In genomic region chr14:65834051-65834450, GRCh38 we compare ENCODE assay signal across 26 cellular contexts.
"Had no signal": no experiment of that assay in that cellular context is flagged by ENCODE, and none has a peak within 500 bp of the region (broad histone marks: within the 10 kb centered on the region; RNA-seq: fewer than 3 reads in every experiment).

No MANE protein-coding gene starts in this region.

- H3K4me1 ChIP-seq: ascending aorta, breast epithelium, colonic mucosa had no signal

- H3K4me3 ChIP-seq: ascending aorta, breast epithelium, cardiac muscle cell, colonic mucosa had no signal

- H3K9me3 Mint-ChIP-seq: activated naive CD4-positive, alpha-beta T cell treated with anti-CD3 and anti-CD28 coated beads for 36 hours; activated naive CD4-positive, alpha-beta T cell treated with anti-CD3 and anti-CD28 coated beads, Interleukin-2, amount 50 U/mL, for 24 hours; activated T-helper 1 cell treated with anti-CD3 and anti-CD28 coated beads, Interleukin-12 subunit alpha, Interleukin-12 subunit beta, Interleukin-2, Interleukin-4 antibody, amounts not matched to agents 30 ng/mL and 10 ng/mL and 1 ng/mL, durations not matched to agents 14 hours and 24 hours and 36 hours; activated T-helper 2 cell treated with anti-CD3 and anti-CD28 coated beads, Interferon-gamma antibody, Interleukin-2, Interleukin-4, amounts not matched to agents 10 μg/mL and 5 μg/mL and 100 μg/mL, durations not matched to agents 14 hours and 24 hours and 36 hours; endodermal cell had no signal

- H3K4me3 Mint-ChIP-seq: activated CD4-positive, alpha-beta memory T cell treated with anti-CD3 and anti-CD28 coated beads, Interleukin-2, amount 10 ng/mL, durations not matched to agents 7 days and 5 days; activated CD4-positive, alpha-beta T cell treated with anti-CD3 and anti-CD28 coated beads, Interleukin-2, amount 10 ng/mL, durations not matched to agents 7 days and 5 days; activated naive CD4-positive, alpha-beta T cell treated with anti-CD3 and anti-CD28 coated beads for 36 hours; activated naive CD4-positive, alpha-beta T cell treated with anti-CD3 and anti-CD28 coated beads, Interleukin-2, amount 50 U/mL, for 24 hours; activated naive CD8-positive, alpha-beta T cell treated with anti-CD3 and anti-CD28 coated beads, Interleukin-2, amount 10 ng/mL, durations not matched to agents 7 days and 5 days; activated T-helper 1 cell treated with anti-CD3 and anti-CD28 coated beads, Interleukin-12 subunit alpha, Interleukin-12 subunit beta, Interleukin-2, Interleukin-4 antibody, amounts not matched to agents 30 ng/mL and 10 ng/mL and 1 ng/mL, durations not matched to agents 14 hours and 24 hours and 36 hours; endodermal cell; WTC11 had no signal

- H3K27ac ChIP-seq: ascending aorta, cardiac muscle cell, colonic mucosa, VCaP had no signal

- DNase-seq: activated CD4-positive, alpha-beta memory T cell treated with anti-CD3 and anti-CD28 coated beads, Interleukin-2, amount 10 ng/mL, durations not matched to agents 7 days and 5 days; activated CD4-positive, alpha-beta T cell treated with anti-CD3 and anti-CD28 coated beads for 1 hour; activated CD4-positive, alpha-beta T cell treated with anti-CD3 and anti-CD28 coated beads for 4 hours; activated CD4-positive, alpha-beta T cell treated with anti-CD3 and anti-CD28 coated beads, Interleukin-2, amount 10 ng/mL, durations not matched to agents 7 days and 5 days; activated CD4-positive, alpha-beta T cell treated with anti-CD3 and anti-CD28 coated beads, Interleukin-2, amount 50 U/mL, for 4 hours; activated effector memory CD4-positive, alpha-beta T cell treated with anti-CD3 and anti-CD28 coated beads, Interleukin-2, amount 50 U/mL, for 16 hours; activated naive CD4-positive, alpha-beta T cell treated with anti-CD3 and anti-CD28 coated beads for 36 hours; activated naive CD8-positive, alpha-beta T cell treated with anti-CD3 and anti-CD28 coated beads, Interleukin-2, amount 10 ng/mL, durations not matched to agents 7 days and 5 days; activated T-cell treated with anti-CD3 and anti-CD28 coated beads, Interleukin-2, amount 50 U/mL, for 1 hour; activated T-cell treated with anti-CD3 and anti-CD28 coated beads, Interleukin-2, amount 50 U/mL, for 48 hours; central memory CD4-positive, alpha-beta T cell; colonic mucosa; effector memory CD4-positive, alpha-beta T cell; T-helper 2 cell had no signal

- H3K27me3 ChIP-seq: ascending aorta, breast epithelium, cardiac muscle cell, colonic mucosa had no signal

- FAIRE-seq: frontal cortex had no signal

- H3K36me3 Mint-ChIP-seq: brain, WTC11 had no signal

- H3K36me3 ChIP-seq: ascending aorta, breast epithelium, cardiac muscle cell, colonic mucosa had no signal

- ATAC-seq: esophagus mucosa had no signal

- H3K27me3 Mint-ChIP-seq: activated CD4-positive, alpha-beta T cell treated with anti-CD3 and anti-CD28 coated beads, Interleukin-2, amount 10 ng/mL, durations not matched to agents 7 days and 5 days; activated naive CD4-positive, alpha-beta T cell treated with anti-CD3 and anti-CD28 coated beads, Interleukin-2, amount 50 U/mL, for 24 hours; activated naive CD8-positive, alpha-beta T cell treated with anti-CD3 and anti-CD28 coated beads, Interleukin-2, amount 10 ng/mL, durations not matched to agents 7 days and 5 days had no signal

- H3K9me3 ChIP-seq: ascending aorta, breast epithelium, colonic mucosa had no signal

- H3K27ac Mint-ChIP-seq: activated CD4-positive, alpha-beta memory T cell treated with anti-CD3 and anti-CD28 coated beads, Interleukin-2, amount 10 ng/mL, durations not matched to agents 7 days and 5 days; activated naive CD4-positive, alpha-beta T cell treated with anti-CD3 and anti-CD28 coated beads for 36 hours; activated naive CD8-positive, alpha-beta T cell treated with anti-CD3 and anti-CD28 coated beads, Interleukin-2, amount 10 ng/mL, durations not matched to agents 7 days and 5 days; activated T-helper 1 cell treated with anti-CD3 and anti-CD28 coated beads, Interleukin-12 subunit alpha, Interleukin-12 subunit beta, Interleukin-2, Interleukin-4 antibody, amounts not matched to agents 30 ng/mL and 10 ng/mL and 1 ng/mL, durations not matched to agents 14 hours and 24 hours and 36 hours; activated T-helper 2 cell treated with anti-CD3 and anti-CD28 coated beads, Interferon-gamma antibody, Interleukin-2, Interleukin-4, amounts not matched to agents 10 μg/mL and 5 μg/mL and 100 μg/mL, durations not matched to agents 14 hours and 24 hours and 36 hours; endodermal cell; WTC11 had no signal
